In the genomic region with DNA sequence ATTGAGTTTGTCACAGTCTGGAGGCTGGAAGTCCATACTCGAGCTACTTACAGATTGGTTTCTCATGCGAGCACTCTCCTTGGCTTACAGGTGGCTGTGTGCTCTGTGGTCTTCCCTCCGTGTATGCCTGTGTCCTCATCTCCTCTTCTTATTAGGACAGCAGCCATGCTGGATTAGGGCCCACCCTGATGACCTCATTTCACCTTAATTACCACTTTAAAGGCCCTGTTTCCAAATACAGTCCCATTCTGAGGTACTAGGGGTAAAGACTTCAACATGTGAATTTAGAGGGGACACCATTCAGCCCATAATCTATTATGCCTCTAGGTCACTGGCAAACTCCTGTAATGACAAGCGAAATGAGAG, we compare ENCODE assay signal across 16 cellular contexts.
"Had no signal": no experiment of that assay in that cellular context is flagged by ENCODE, and none has a peak within 500 bp of the region (broad histone marks: within the 10 kb centered on the region; RNA-seq: fewer than 3 reads in every experiment).

No MANE protein-coding gene starts in this region.

- H3K9ac ChIP-seq: parathyroid adenoma had no signal

- H2AFZ ChIP-seq: parathyroid adenoma had no signal

- H3K4me1 ChIP-seq: adrenal gland, breast epithelium, parathyroid adenoma, upper lobe of right lung had no signal

- H3K27ac ChIP-seq: adrenal gland, breast epithelium, gastroesophageal sphincter, heart left ventricle, parathyroid adenoma, thoracic aorta, upper lobe of right lung had no signal

- H3K27ac Mint-ChIP-seq: activated naive CD4-positive, alpha-beta T cell treated with anti-CD3 and anti-CD28 coated beads for 36 hours; activated T-helper 2 cell treated with anti-CD3 and anti-CD28 coated beads, Interferon-gamma antibody, Interleukin-2, Interleukin-4, amounts not matched to agents 10 μg/mL and 5 μg/mL and 100 μg/mL, durations not matched to agents 14 hours and 24 hours and 36 hours; stimulated activated effector memory CD8-positive, alpha-beta T cell treated with anti-CD3 and anti-CD28 coated beads, Interleukin-12 subunit alpha, Interleukin-12 subunit beta, amount 100 ng/mL, for 72 hours; T-helper 1 cell treated with Interleukin-12 subunit alpha and Interleukin-12 subunit beta and Interleukin-4 antibody, amounts not matched to agents 30 μg/mL and 1 μg/mL, for 36 hours had no signal

- H3K9me3 ChIP-seq: gastroesophageal sphincter, thoracic aorta, upper lobe of right lung had no signal

- H3K36me3 ChIP-seq: adrenal gland, breast epithelium, gastroesophageal sphincter, heart left ventricle, thoracic aorta, upper lobe of right lung had no signal

- H3K4me1 Mint-ChIP-seq: stimulated activated effector memory CD8-positive, alpha-beta T cell treated with anti-CD3 and anti-CD28 coated beads, Interleukin-12 subunit alpha, Interleukin-12 subunit beta, amount 100 ng/mL, for 72 hours had no signal

- H3K4me3 ChIP-seq: adrenal gland, gastroesophageal sphincter had no signal

- DNase-seq: activated CD4-positive, CD25-positive, alpha-beta regulatory T cell treated with anti-CD3 and anti-CD28 coated beads, Interleukin-2, amount 50 U/mL, for 72 hours; activated naive CD4-positive, alpha-beta T cell treated with anti-CD3 and anti-CD28 coated beads for 36 hours; adrenal gland; effector CD8-positive, alpha-beta T cell; heart left ventricle; left ventricle myocardium superior; stimulated activated CD4-positive, alpha-beta T cell treated with anti-CD3 and anti-CD28 coated beads, Interleukin-4, amount 100 ng/mL, for 24 hours; upper lobe of right lung had no signal

- H3K36me3 Mint-ChIP-seq: stimulated activated effector memory CD8-positive, alpha-beta T cell treated with anti-CD3 and anti-CD28 coated beads, Interleukin-12 subunit alpha, Interleukin-12 subunit beta, amount 100 ng/mL, for 72 hours had no signal

- H3K9me3 Mint-ChIP-seq: activated naive CD4-positive, alpha-beta T cell treated with anti-CD3 and anti-CD28 coated beads for 36 hours; activated T-helper 2 cell treated with anti-CD3 and anti-CD28 coated beads, Interferon-gamma antibody, Interleukin-2, Interleukin-4, amounts not matched to agents 10 μg/mL and 5 μg/mL and 100 μg/mL, durations not matched to agents 14 hours and 24 hours and 36 hours; stimulated activated effector memory CD8-positive, alpha-beta T cell treated with anti-CD3 and anti-CD28 coated beads, Interleukin-12 subunit alpha, Interleukin-12 subunit beta, amount 100 ng/mL, for 72 hours; T-helper 1 cell treated with Interleukin-12 subunit alpha and Interleukin-12 subunit beta and Interleukin-4 antibody, amounts not matched to agents 30 μg/mL and 1 μg/mL, for 36 hours had no signal

- ATAC-seq: esophagus mucosa; gastroesophageal sphincter; heart left ventricle; left ventricle myocardium superior; stimulated activated effector memory CD8-positive, alpha-beta T cell treated with anti-CD3 and anti-CD28 coated beads, Interleukin-12 subunit alpha, Interleukin-12 subunit beta, amount 100 ng/mL, for 72 hours had no signal

- H3K27me3 ChIP-seq: adrenal gland, breast epithelium, upper lobe of right lung had no signal

- H3K79me2 ChIP-seq: parathyroid adenoma had no signal
